16 cellular contexts compared by ENCODE assay signal in the genomic region with DNA sequence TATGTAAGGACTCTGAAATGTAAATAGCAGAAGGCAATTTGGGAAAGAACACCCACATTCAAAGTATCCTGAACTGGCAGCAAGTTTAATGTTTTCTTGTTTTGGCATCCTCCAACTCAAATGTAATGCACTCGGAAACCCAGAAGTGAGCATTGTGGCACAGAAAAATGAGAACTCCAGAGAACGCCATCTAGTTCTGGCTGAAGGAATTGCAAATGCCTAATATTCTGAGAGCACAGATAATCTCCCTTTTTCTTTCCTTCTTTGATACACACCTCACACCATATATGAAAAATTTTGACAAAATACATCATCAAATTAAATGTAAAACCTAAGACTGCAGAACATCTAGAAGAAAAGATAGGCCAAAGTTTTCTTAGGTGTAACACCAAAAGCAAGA. TPM values are rescaled to one million over a fixed set of nuclear protein-coding genes. Genes with fewer than 3 reads are reported as not detected.
DNase-seq lines count a peak whose midpoint lies in the region; ATAC-seq and TF ChIP-seq lines count a peak whose summit lies in the region.
"Had no signal": no experiment of that assay in that cellular context is flagged by ENCODE, and none has a peak within 500 bp of the region (broad histone marks: within the 10 kb centered on the region; RNA-seq: fewer than 3 reads in every experiment).

No MANE protein-coding gene starts in this region.

- TF ChIP-seq RAD21 in HCT116 (IDR thresholded peaks at IDR 0.05; ENCODE audit: low read depth), result no peak

- intact Hi-C loops in A673 (cut with micrococcal nuclease; ENCODE audit: unreplicated experiment), result no loop called here
- intact Hi-C loops in HCT116 (cut with micrococcal nuclease), result no loop called here

- no peak for DNase-seq in A673 (ENCODE audit: low spot score)
- no peak for DNase-seq in HCT116 (ENCODE audit: low read depth, low spot score)
- DNase-seq in astrocyte of the cerebellum (ENCODE audit: low read depth), result no peak
- DNase-seq in left lobe of liver (ENCODE audit: low spot score), result no peak
- DNase-seq in DMS153 treated with DMSO at 0.1 percent for 48 hours (lab: John Stamatoyannopoulos, UW; ENCODE audit: unreplicated experiment), result no peak
- no peak for DNase-seq in foreskin melanocyte
- DNase-seq in activated CD4-positive, alpha-beta T cell treated with anti-CD3 and anti-CD28 coated beads for 48 hours, result no peak
- DNase-seq in ecto neural progenitor cell (ENCODE audit: low spot score), result no peak
- DNase-seq: activated CD4-positive, alpha-beta memory T cell treated with anti-CD3 and anti-CD28 coated beads for 36 hours; activated naive CD8-positive, alpha-beta T cell treated with anti-CD3 and anti-CD28 coated beads for 36 hours; C1 segment of cervical spinal cord; MG63; NCI-H526 treated with DMSO at 0.1 percent for 48 hours; stimulated activated CD4-positive, alpha-beta T cell treated with anti-CD3 and anti-CD28 coated beads, Interleukin-2, amount 100 ng/mL, for 48 hours; stimulated activated naive CD8-positive, alpha-beta T cell treated with anti-CD3 and anti-CD28 coated beads, Interleukin-15, amount 100 ng/mL, for 72 hours; SW 1271 had no signal

- ATAC-seq in HCT116 (peak; percentile 44; the same call in 1 of the 2 replicates), left lobe of liver (peak; percentile 68)
- ATAC-seq: stimulated activated naive CD8-positive, alpha-beta T cell treated with anti-CD3 and anti-CD28 coated beads, Interleukin-15, amount 100 ng/mL, for 72 hours had no signal

- H4K20me1 ChIP-seq in HCT116 (ENCODE audit: insufficient read depth), result no peaks in the 10 kb centered on the region

- no peak overlapping the region for H3K4me2 ChIP-seq in HCT116 (ENCODE audit: low read length)

- no peaks in the 10 kb centered on the region for H3K9me2 ChIP-seq in HCT116 (ENCODE audit: insufficient read depth)

- no peak for TF ChIP-seq POLR2A in HCT116 (IDR thresholded peaks at IDR 0.05; ENCODE audit: borderline replicate concordance, extremely low read depth, insufficient read depth, insufficient read length)

- in situ Hi-C loops in astrocyte of the cerebellum (cut with HindIII; ENCODE audit: low sequenced_read_pairs), result no loop called here

- H2AFZ ChIP-seq in HCT116 (ENCODE audit: low read depth, low read length, poor library complexity, severe bottlenecking), result no peak overlapping the region

- H3K27ac ChIP-seq in A673 (ENCODE audit: low read depth, low read length, poor library complexity, severe bottlenecking), result no peak overlapping the region
- no peak overlapping the region for H3K27ac ChIP-seq in HCT116 (ENCODE audit: low read depth, low read length)

- no peaks in the 10 kb centered on the region for H3K79me2 ChIP-seq in HCT116 (ENCODE audit: insufficient read depth, low read length)

- TF ChIP-seq CTCF in A673 (conservative IDR thresholded peaks at IDR 0.05; ENCODE audit: low read depth, low read length) (peak; percentile 45), HCT116 (IDR thresholded peaks at IDR 0.05 in 2 of 3, conservative IDR thresholded peaks at IDR 0.05 in 1 of 3; ENCODE audit: borderline replicate concordance in 1 of 3, insufficient read depth in 1 of 3, low read depth in 2 of 3, low read length in 2 of 3) (peak in 2 of 3 experiments; percentile 43 to 49; a peak in 4 of 6 replicates), astrocyte of the cerebellum (IDR thresholded peaks at IDR 0.05; ENCODE audit: low read depth, low read length, missing control alignments) (peak; percentile 34)

- H3K4me1 ChIP-seq in A673 (ENCODE audit: insufficient read depth, low read length, poor library complexity, severe bottlenecking) (no peaks in the 10 kb centered on the region), HCT116 (ENCODE audit: control insufficient read depth in 1 of 2, insufficient read depth in 2 of 2, low read length in 2 of 2) (no peaks in the 10 kb centered on the region)

- H3K36me3 ChIP-seq in A673 (ENCODE audit: insufficient read depth, low read length, poor library complexity, severe bottlenecking) (no peaks in the 10 kb centered on the region), HCT116 (ENCODE audit: control insufficient read depth in 1 of 2, insufficient read depth in 2 of 2, low read length in 2 of 2) (no peaks in the 10 kb centered on the region)
- H3K36me3 ChIP-seq: MG63 had no signal

- BruUV-seq in A673 (replicated peaks; lab: Mats Ljungman, UMichigan) (no TSS peak), HCT116 (replicated peaks; lab: Mats Ljungman, UMichigan) (no TSS peak)

- no peak overlapping the region for H3K9ac ChIP-seq in HCT116 (ENCODE audit: low read length)

- H3K9me3 ChIP-seq in A673 (ENCODE audit: low read depth, low read length, poor library complexity, severe bottlenecking) (no peaks in the 10 kb centered on the region), HCT116 (ENCODE audit: control insufficient read depth in 1 of 2, insufficient read depth in 1 of 2, low read depth in 1 of 2, low read length in 2 of 2) (no peaks in the 10 kb centered on the region)
- H3K9me3 ChIP-seq: MG63 had no signal

- CTCF ChIA-PET in A673 (lab: Charles Lee), result interaction anchor here (0.6 kb wide), 1 partner anchor 9 kb away, joined by 3 read pairs; no protein-coding TSS in a partner anchor
- CTCF ChIA-PET in HCT116 (lab: Charles Lee), result no interaction called here

- H3K4me3 ChIP-seq in A673 (ENCODE audit: low read depth, low read length, poor library complexity, severe bottlenecking), result no peak overlapping the region
- no peak overlapping the region for H3K4me3 ChIP-seq in HCT116 (replicated peaks in 1 of 2; ENCODE audit: low read depth in 1 of 2, low read length in 2 of 2)
- no peak overlapping the region for H3K4me3 ChIP-seq in astrocyte of the cerebellum (ENCODE audit: low read depth, low read length)
- H3K4me3 ChIP-seq: MG63 had no signal

- POLR2A ChIA-PET in A673 (lab: Charles Lee; ENCODE audit: low non-redundant PET) (no interaction called here), HCT116 (lab: Charles Lee) (no interaction called here)

- RAD21 ChIA-PET in HCT116 (lab: Charles Lee; ENCODE audit: low non-redundant PET in 1 of 2, low total read pairs in 2 of 2, uncharacterized antibody in 2 of 2, unreplicated experiment in 2 of 2), result no interaction called here

- H3K27me3 ChIP-seq in A673 (replicated peaks; ENCODE audit: insufficient read depth, low read depth, low read length, poor library complexity) (no peaks in the 10 kb centered on the region), HCT116 (ENCODE audit: insufficient read depth, low read length) (no peaks in the 10 kb centered on the region)
- H3K27me3 ChIP-seq: MG63 had no signal

TF ChIP-seq in HCT116, 20 proteins besides CTCF, POLR2A, EP300 and RAD21:
- no peak for TF ChIP-seq MAX (IDR thresholded peaks at IDR 0.05)
- no peak for TF ChIP-seq SP1 (IDR thresholded peaks at IDR 0.05; ENCODE audit: low read depth)
- no peak for TF ChIP-seq JUND (IDR thresholded peaks at IDR 0.05)

RNA-seq across cellular contexts. Expression of gene PWWP3B, which starts 52.1 kb away (rescaled TPM):
- total RNA-seq in A673 (2021) (not detected in 2 replicates), HCT116 (2021; ENCODE audit: unreplicated experiment) (3.4 TPM), left lobe of liver (1.2 TPM)
- 0.57 and 0.90 TPM in 2 replicates for polyA plus RNA-seq in HCT116 (2012)
- total RNA-seq: activated CD4-positive, alpha-beta memory T cell treated with anti-CD3 and anti-CD28 coated beads for 36 hours; activated naive CD8-positive, alpha-beta T cell treated with anti-CD3 and anti-CD28 coated beads for 36 hours had no signal
